Comparison of ENCODE assay signal across 8 cellular contexts in genomic region chr16:84647830-84648594, GRCh38. TPM values are rescaled to one million over a fixed set of nuclear protein-coding genes. Genes with fewer than 3 reads are reported as not detected.
DNase-seq lines count a peak whose midpoint lies in the region; ATAC-seq and TF ChIP-seq lines count a peak whose summit lies in the region.

KLHL36 (plus strand) TSS chr16:84648511; CDS start chr16:84650868, 2,357 bp downstream.

- TF ChIP-seq CTCF in DND-41 (IDR thresholded peaks at IDR 0.05; ENCODE audit: borderline replicate concordance, extremely low read depth, low read length, poor library complexity, severe bottlenecking): no peak
- TF ChIP-seq CTCF in kidney epithelial cell (IDR thresholded peaks at IDR 0.05; ENCODE audit: insufficient read depth, low read length, poor library complexity, severe bottlenecking): peak; percentile 5

- H3K36me3 ChIP-seq in DND-41 (ENCODE audit: insufficient read depth, low read length) (peaks cover 9% of the 10 kb centered on the region), HUES48 (ENCODE audit: control insufficient read depth, insufficient read depth, low read length) (peaks cover 13% of the 10 kb centered on the region; the same call in 1 of the 2 replicates), kidney epithelial cell (ENCODE audit: control insufficient read depth, insufficient read depth, low read length) (peaks cover 3% of the 10 kb centered on the region)

- DNase-seq in DND-41: peak; percentile 67
- peak; percentile 39 to 65 (median 48) for DNase-seq in activated CD4-positive, CD25-positive, alpha-beta regulatory T cell (lab: John Stamatoyannopoulos, UW)
- peak; percentile 72 for DNase-seq in central memory CD4-positive, alpha-beta T cell
- DNase-seq in kidney epithelial cell (ENCODE audit: low read depth): no peak
- peak; percentile 35 to 63 for DNase-seq in stimulated activated CD4-positive, alpha-beta T cell treated with anti-CD3 and anti-CD28 coated beads, Interleukin-1b, Interleukin-23, amount 100 ng/mL, for 1 hour (ENCODE audit: low read depth in 2 of 2)
- DNase-seq in NCI-H524 treated with DMSO at 0.1 percent for 48 hours (lab: John Stamatoyannopoulos, UW): no peak

- peak within 1 kb of the TSS; percentile 77 for H2AFZ ChIP-seq in DND-41 (ENCODE audit: low read depth, low read length)

- ATAC-seq in DND-41 (ENCODE audit: insufficient read depth, low read depth): peak; percentile 88
- ATAC-seq in GM21360 (IDR thresholded peaks at IDR 0.05; ENCODE audit: unreplicated experiment): peak; percentile 84

- no peaks in the 10 kb centered on the region for H4K20me1 ChIP-seq in DND-41 (ENCODE audit: insufficient read depth, low read length)

- H3K9me3 ChIP-seq in DND-41 (ENCODE audit: insufficient read depth, low read length, severe bottlenecking) (no peaks in the 10 kb centered on the region), HUES48 (ENCODE audit: control insufficient read depth, insufficient read depth, low read length) (no peaks in the 10 kb centered on the region)

- H3K4me3 ChIP-seq in DND-41 (ENCODE audit: low read depth in 1 of 2, low read length in 2 of 2) (peak within 1 kb of the TSS; percentile 43 to 63; a peak in 3 of 4 replicates), HUES48 (ENCODE audit: low read depth, low read length) (peak within 1 kb of the TSS; percentile 70), kidney epithelial cell (ENCODE audit: low read depth, low read length) (peak within 1 kb of the TSS; percentile 79)

- peak within 1 kb of the TSS; percentile 90 for H3K4me2 ChIP-seq in DND-41 (ENCODE audit: insufficient read depth, low read length)

- H3K4me1 ChIP-seq in DND-41 (ENCODE audit: insufficient read depth, low read length) (peaks cover 22% of the 10 kb centered on the region), HUES48 (ENCODE audit: control insufficient read depth, insufficient read depth, low read length) (peaks cover 5% of the 10 kb centered on the region; the same call in 1 of the 2 replicates)

- H3K9ac ChIP-seq in DND-41 (ENCODE audit: low read depth, low read length) (peak within 1 kb of the TSS; percentile 57), HUES48 (ENCODE audit: low read depth, low read length) (no peak within 1 kb of the TSS)

- peak within 1 kb of the TSS; percentile 45 for H3K27ac ChIP-seq in DND-41 (ENCODE audit: low read length)
- no peak within 1 kb of the TSS for H3K27ac ChIP-seq in HUES48 (ENCODE audit: low read depth, low read length)

- H3K79me2 ChIP-seq in DND-41 (ENCODE audit: insufficient read depth, low read length): peaks cover 2% of the 10 kb centered on the region; the same call in 1 of the 2 replicates

- H3K27me3 ChIP-seq in DND-41 (ENCODE audit: insufficient read depth, low read length, poor library complexity) (peaks cover 10% of the 10 kb centered on the region), HUES48 (ENCODE audit: control insufficient read depth, insufficient read depth, low read length) (peaks cover 17% of the 10 kb centered on the region), kidney epithelial cell (ENCODE audit: control insufficient read depth, insufficient read depth, low read length) (no peaks in the 10 kb centered on the region)

RNA-seq across cellular contexts. Expression of gene KLHL36, which starts in this region (rescaled TPM):
- 78.5 and 105 TPM in 2 replicates for total RNA-seq in kidney epithelial cell

Comparison
In these comparisons a context has a peak if more than half of its experiments do, and no peak if none do; other contexts are left out.
1. DNase-seq: peak in DND-41 (single experiment), activated CD4-positive, CD25-positive, alpha-beta regulatory T cell (4 of 4), central memory CD4-positive, alpha-beta T cell (single experiment) and stimulated activated CD4-positive, alpha-beta T cell treated with anti-CD3 and anti-CD28 coated beads, Interleukin-1b, Interleukin-23, amount 100 ng/mL, for 1 hour (2 of 2); none in kidney epithelial cell (single experiment) and NCI-H524 treated with DMSO at 0.1 percent for 48 hours (single experiment).
2. Peak in every context shown above with its lines, with median percentiles within 50 percentile points of each other: H3K4me3 ChIP-seq.